8 cellular contexts compared by ENCODE assay signal in genomic region chr1:220046052-220046930, GRCh38. TPM values are rescaled to one million over a fixed set of nuclear protein-coding genes. Genes with fewer than 3 reads are reported as not detected.
DNase-seq lines count a peak whose midpoint lies in the region; ATAC-seq, FAIRE-seq and TF ChIP-seq lines count a peak whose summit lies in the region.

TSS of gene EPRS1 (minus strand) at chr1:220046505. CDS start at chr1:220046388, 117 bp downstream.

- FAIRE-seq in keratinocyte (lab: Jason Lieb, UNC) = peak; percentile 90

- H3K9me3 ChIP-seq in keratinocyte (ENCODE audit: control insufficient read depth, low read depth, low read length) = no peaks in the 10 kb centered on the region

- dilution Hi-C loops in keratinocyte (cut with MboI; ENCODE audit: extremely low pct_ligation_motif_present, low sequenced_read_pairs) = no loop called here

- H3K9me1 ChIP-seq in keratinocyte (ENCODE audit: control insufficient read depth, extremely low read depth, insufficient read depth, low read length) = no peaks in the 10 kb centered on the region

- peak within 1 kb of the TSS; percentile 81 for H3K27ac ChIP-seq in keratinocyte (ENCODE audit: control insufficient read depth, insufficient read depth, low read length)

- no peaks in the 10 kb centered on the region for H3K4me1 ChIP-seq in keratinocyte (ENCODE audit: control insufficient read depth, extremely low read depth, insufficient read depth, low read length)

- H3K79me2 ChIP-seq in keratinocyte (ENCODE audit: control insufficient read depth, insufficient read depth, low read length) = peaks cover 43% of the 10 kb centered on the region

- H2AFZ ChIP-seq in keratinocyte (ENCODE audit: control insufficient read depth, low read length) = peak within 1 kb of the TSS; percentile 99

- ATAC-seq in HG03280 (IDR thresholded peaks at IDR 0.05; ENCODE audit: unreplicated experiment) = peak; percentile 99
- peak; percentile 97 to 98 for ATAC-seq in activated CD4-positive, CD25-positive, alpha-beta regulatory T cell treated with anti-CD3 and anti-CD28 coated beads, Interleukin-2, amount 50 U/mL, for 24 hours

- no peaks in the 10 kb centered on the region for H3K36me3 ChIP-seq in keratinocyte (ENCODE audit: control insufficient read depth in 2 of 2, extremely low read depth in 1 of 2, insufficient read depth in 2 of 2, low read length in 2 of 2)

- DNase-seq in AG09309 (ENCODE audit: low read depth) (peak; percentile 97), NCI-H345 treated with DMSO at 0.1 percent for 48 hours (lab: John Stamatoyannopoulos, UW; ENCODE audit: unreplicated experiment) (peak; percentile 89), cerebellar nuclear complex (lab: John Stamatoyannopoulos, UW) (peak; percentile 65 to 92), keratinocyte (ENCODE audit: low read depth, low spot score) (peak; percentile 82)
- peak; percentile 94 for DNase-seq in stimulated activated CD4-positive, alpha-beta T cell treated with anti-CD3 and anti-CD28 coated beads, Interleukin-15, amount 100 ng/mL, for 24 hours

- no peaks in the 10 kb centered on the region for H3K27me3 ChIP-seq in keratinocyte (ENCODE audit: control insufficient read depth, extremely low read depth, insufficient read depth, low read length)

- in situ Hi-C loops in GM18951 (cut with MboI; ENCODE audit: low sequenced_read_pairs, unreplicated experiment) = no loop called here

- peak within 1 kb of the TSS; percentile 90 for H3K9ac ChIP-seq in keratinocyte (ENCODE audit: control insufficient read depth, extremely low read depth, insufficient read depth, low read length)

- peak; percentile 92 for TF ChIP-seq POLR2A in GM18951 (IDR thresholded peaks at IDR 0.05; ENCODE audit: extremely low read depth, insufficient read depth, insufficient read length)

- TF ChIP-seq CTCF in AG09309 (IDR thresholded peaks at IDR 0.05; ENCODE audit: control insufficient read depth, insufficient read depth, low read depth, low read length, missing control alignments) = peak; percentile 75
- TF ChIP-seq CTCF in keratinocyte (optimal IDR thresholded peaks at IDR 0.05 in 1 of 3, IDR thresholded peaks at IDR 0.05 in 1 of 3, conservative IDR thresholded peaks at IDR 0.05 in 1 of 3; ENCODE audit: extremely low read depth in 1 of 3, insufficient read depth in 2 of 3, low read length in 3 of 3) = peak; percentile 52 to 75 (median 61)

- H3K4me2 ChIP-seq in keratinocyte (ENCODE audit: control insufficient read depth, extremely low read depth, insufficient read depth, low read depth, low read length) = peak within 1 kb of the TSS; percentile 70

- peak within 1 kb of the TSS; percentile 99 for H3K4me3 ChIP-seq in AG09309 (ENCODE audit: control insufficient read depth, low read depth, low read length)
- peak within 1 kb of the TSS; percentile 95 to 97 (median 96) for H3K4me3 ChIP-seq in keratinocyte (ENCODE audit: control insufficient read depth in 2 of 3, extremely low read depth in 1 of 3, insufficient read depth in 2 of 3, low read depth in 1 of 3, low read length in 3 of 3)

- no peaks in the 10 kb centered on the region for H4K20me1 ChIP-seq in keratinocyte (ENCODE audit: control insufficient read depth, extremely low read depth, insufficient read depth, low read length)

RNA-seq across cellular contexts. Expression of gene EPRS1, which starts in this region (rescaled TPM):
- polyA plus RNA-seq in keratinocyte = 59.1 to 96.3 TPM (median 88.3 TPM) in 3 replicates
- 124 TPM for polyA plus RNA-seq in keratinocyte (2011; ENCODE audit: low read depth)
- 34.2 and 57.0 TPM in 2 replicates for polyA plus RNA-seq in keratinocyte (2011; cell fraction: cytosol; rRNA removed)
- polyA plus RNA-seq in keratinocyte (2011; cell fraction: nucleus; rRNA removed) = 65.1 and 88.0 TPM in 2 replicates
- 84.4 and 124 TPM in 2 replicates for polyA plus RNA-seq in keratinocyte (2012; ENCODE audit: low replicate concordance)
- 70.7 to 105 TPM (median 72.7 TPM) in 3 replicates for polyA minus RNA-seq in keratinocyte
- 60.6 TPM for polyA minus RNA-seq in keratinocyte (2011; cell fraction: cytosol; rRNA and poly(A)+ RNA removed)
- 82.7 and 105 TPM in 2 replicates for polyA minus RNA-seq in keratinocyte (2011; cell fraction: nucleus; rRNA and poly(A)+ RNA removed)

Comparison
In these comparisons a context has a peak if more than half of its experiments do, and no peak if none do; other contexts are left out.
1. Peak in every context shown above with its lines: DNase-seq, ATAC-seq, H3K4me3 ChIP-seq and H3K27ac ChIP-seq.